11 cellular contexts compared by ENCODE assay signal in genomic region chr1:180131510-180131909, GRCh38. TPM values are rescaled to one million over a fixed set of nuclear protein-coding genes. Genes with fewer than 3 reads are reported as not detected.
DNase-seq lines count a peak whose midpoint lies in the region; ATAC-seq and TF ChIP-seq lines count a peak whose summit lies in the region.
"Had no signal": no experiment of that assay in that cellular context is flagged by ENCODE, and none has a peak within 500 bp of the region (broad histone marks: within the 10 kb centered on the region; RNA-seq: fewer than 3 reads in every experiment).

No MANE protein-coding gene starts in this region.

- no peaks in the 10 kb centered on the region for H3K4me1 ChIP-seq in gastroesophageal sphincter

- no peaks in the 10 kb centered on the region for H3K9me3 ChIP-seq in gastroesophageal sphincter
- H3K9me3 ChIP-seq: stomach had no signal

- no peaks in the 10 kb centered on the region for H3K36me3 Mint-ChIP-seq in activated CD4-positive, alpha-beta memory T cell treated with anti-CD3 and anti-CD28 coated beads for 36 hours
- no peaks in the 10 kb centered on the region for H3K36me3 Mint-ChIP-seq in activated CD4-positive, alpha-beta memory T cell treated with anti-CD3 and anti-CD28 coated beads, Interleukin-2, amount 10 ng/mL, durations not matched to agents 7 days and 5 days (ENCODE audit: low read depth)

- H3K27me3 ChIP-seq in gastroesophageal sphincter = peaks cover 5% of the 10 kb centered on the region
- H3K27me3 ChIP-seq: BLaER1 treated with 17β-estradiol and CSF1 and Interleukin-3, amounts not matched to agents 10 nM and 100 nM; stomach had no signal

- DNase-seq in activated CD4-positive, alpha-beta memory T cell treated with anti-CD3 and anti-CD28 coated beads for 36 hours = peak; percentile 55
- no peak for DNase-seq in activated CD4-positive, alpha-beta memory T cell treated with anti-CD3 and anti-CD28 coated beads, Interleukin-2, amount 10 ng/mL, durations not matched to agents 7 days and 5 days
- DNase-seq in SKM-1 (lab: John Stamatoyannopoulos, UW; ENCODE audit: unreplicated experiment) (peak; percentile 100), fibroblast of gingiva (ENCODE audit: low read depth) (peak; percentile 94), superior temporal gyrus (ENCODE audit: extremely low spot score) (no peak), NCI-H82 treated with DMSO at 0.1 percent for 48 hours (lab: John Stamatoyannopoulos, UW; ENCODE audit: unreplicated experiment) (no peak)
- peak; percentile 52 for DNase-seq in stimulated activated CD8-positive, alpha-beta memory T cell treated with anti-CD3 and anti-CD28 coated beads, Interleukin-4, amount 100 ng/mL, for 48 hours
- DNase-seq: stomach had no signal

- H3K27ac ChIP-seq in gastroesophageal sphincter = no peak overlapping the region

- CTCF ChIA-PET in activated CD4-positive, alpha-beta memory T cell treated with anti-CD3 and anti-CD28 coated beads for 36 hours (lab: Charles Lee) = no interaction called here
- CTCF ChIA-PET in activated CD4-positive, alpha-beta memory T cell treated with anti-CD3 and anti-CD28 coated beads, Interleukin-2, amount 10 ng/mL, durations not matched to agents 7 days and 5 days (lab: Charles Lee) = no interaction called here

- no peaks in the 10 kb centered on the region for H3K9me3 Mint-ChIP-seq in activated CD4-positive, alpha-beta memory T cell treated with anti-CD3 and anti-CD28 coated beads for 36 hours
- H3K9me3 Mint-ChIP-seq in activated CD4-positive, alpha-beta memory T cell treated with anti-CD3 and anti-CD28 coated beads, Interleukin-2, amount 10 ng/mL, durations not matched to agents 7 days and 5 days = no peaks in the 10 kb centered on the region

- H3K4me1 Mint-ChIP-seq in activated CD4-positive, alpha-beta memory T cell treated with anti-CD3 and anti-CD28 coated beads for 36 hours (ENCODE audit: low read depth) = peaks cover 5% of the 10 kb centered on the region
- peaks cover 10% of the 10 kb centered on the region for H3K4me1 Mint-ChIP-seq in activated CD4-positive, alpha-beta memory T cell treated with anti-CD3 and anti-CD28 coated beads, Interleukin-2, amount 10 ng/mL, durations not matched to agents 7 days and 5 days

- intact Hi-C loops in activated CD4-positive, alpha-beta memory T cell treated with anti-CD3 and anti-CD28 coated beads for 36 hours (cut with micrococcal nuclease) = no loop called here

- no peak for TF ChIP-seq EP300 in gastroesophageal sphincter (IDR thresholded peaks at IDR 0.05)

- WGBS in gastroesophageal sphincter (ENCODE audit: low coverage in 1 of 2), 2 donors = 57 to 69% methylated on average over 4 to 5 of the region's 5 CpGs

- no peak overlapping the region for H3K27ac Mint-ChIP-seq in activated CD4-positive, alpha-beta memory T cell treated with anti-CD3 and anti-CD28 coated beads for 36 hours
- no peak overlapping the region for H3K27ac Mint-ChIP-seq in activated CD4-positive, alpha-beta memory T cell treated with anti-CD3 and anti-CD28 coated beads, Interleukin-2, amount 10 ng/mL, durations not matched to agents 7 days and 5 days
- H3K27ac Mint-ChIP-seq: activated naive CD8-positive, alpha-beta T cell had no signal

- POLR2A ChIA-PET in activated CD4-positive, alpha-beta memory T cell treated with anti-CD3 and anti-CD28 coated beads for 36 hours (lab: Charles Lee) = no interaction called here
- POLR2A ChIA-PET in activated CD4-positive, alpha-beta memory T cell treated with anti-CD3 and anti-CD28 coated beads, Interleukin-2, amount 10 ng/mL, durations not matched to agents 7 days and 5 days (lab: Charles Lee) = no interaction called here

- no peak for TF ChIP-seq CTCF in gastroesophageal sphincter (IDR thresholded peaks at IDR 0.05)

- H3K4me3 Mint-ChIP-seq in activated CD4-positive, alpha-beta memory T cell treated with anti-CD3 and anti-CD28 coated beads for 36 hours = no peak overlapping the region
- no peak overlapping the region for H3K4me3 Mint-ChIP-seq in activated CD4-positive, alpha-beta memory T cell treated with anti-CD3 and anti-CD28 coated beads, Interleukin-2, amount 10 ng/mL, durations not matched to agents 7 days and 5 days
- H3K4me3 Mint-ChIP-seq: activated naive CD8-positive, alpha-beta T cell had no signal

- ATAC-seq in gastroesophageal sphincter = no peak

- no peaks in the 10 kb centered on the region for H3K36me3 ChIP-seq in gastroesophageal sphincter
- H3K36me3 ChIP-seq: BLaER1 treated with 17β-estradiol and CSF1 and Interleukin-3, amounts not matched to agents 10 nM and 100 nM; stomach had no signal

- peaks cover 8% of the 10 kb centered on the region for H3K27me3 Mint-ChIP-seq in activated CD4-positive, alpha-beta memory T cell treated with anti-CD3 and anti-CD28 coated beads for 36 hours
- H3K27me3 Mint-ChIP-seq in activated CD4-positive, alpha-beta memory T cell treated with anti-CD3 and anti-CD28 coated beads, Interleukin-2, amount 10 ng/mL, durations not matched to agents 7 days and 5 days = peaks cover 19% of the 10 kb centered on the region

- H3K4me3 ChIP-seq in gastroesophageal sphincter = no peak overlapping the region
- H3K4me3 ChIP-seq: BLaER1 treated with 17β-estradiol and CSF1 and Interleukin-3, amounts not matched to agents 10 nM and 100 nM; stomach had no signal

- TF ChIP-seq POLR2A in gastroesophageal sphincter (IDR thresholded peaks at IDR 0.05) = no peak

RNA-seq across cellular contexts. Expression of gene QSOX1, which starts 23.2 kb away (rescaled TPM):
- total RNA-seq in activated CD4-positive, alpha-beta memory T cell treated with anti-CD3 and anti-CD28 coated beads for 36 hours = 10 to 100 TPM; 40.3 to 42.4 TPM
- 10 to 100 TPM; 28.9 to 35.1 TPM for total RNA-seq in activated CD4-positive, alpha-beta memory T cell treated with anti-CD3 and anti-CD28 coated beads, Interleukin-2, amount 10 ng/mL, durations not matched to agents 7 days and 5 days
- 100 to 1,000 TPM in 2 of 4 donors, 10 to 100 TPM in 2; 71.5 to 132 (median 106) TPM for total RNA-seq in gastroesophageal sphincter

Comparison
In these comparisons a context has a peak if more than half of its experiments do, and no peak if none do; other contexts are left out.
1. DNase-seq: peak in activated CD4-positive, alpha-beta memory T cell treated with anti-CD3 and anti-CD28 coated beads for 36 hours (single experiment), SKM-1 (single experiment), fibroblast of gingiva (single experiment) and stimulated activated CD8-positive, alpha-beta memory T cell treated with anti-CD3 and anti-CD28 coated beads, Interleukin-4, amount 100 ng/mL, for 48 hours (single experiment); none in activated CD4-positive, alpha-beta memory T cell treated with anti-CD3 and anti-CD28 coated beads, Interleukin-2, amount 10 ng/mL, durations not matched to agents 7 days and 5 days (single experiment), superior temporal gyrus (single experiment) and NCI-H82 treated with DMSO at 0.1 percent for 48 hours (single experiment).